In the genomic region with DNA sequence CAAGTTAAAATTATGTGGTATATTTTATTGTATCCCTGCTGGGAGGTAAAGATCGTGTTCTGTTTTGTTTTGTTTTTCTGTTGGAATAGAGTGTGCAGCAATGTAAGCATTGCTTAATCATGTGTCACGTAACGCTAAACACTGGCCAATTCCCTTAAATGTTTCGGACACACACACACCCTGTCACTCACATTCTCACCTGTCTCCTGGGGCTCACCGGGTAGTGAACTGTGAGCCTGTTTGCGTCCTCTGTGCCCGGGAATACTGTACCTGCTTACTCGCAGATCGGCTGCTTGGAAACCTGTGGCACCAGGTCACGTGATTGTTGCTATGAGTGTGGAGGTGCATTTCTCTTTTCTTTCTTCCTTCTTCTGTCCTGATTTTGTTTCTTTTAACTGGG, we compare ENCODE assay signal across 12 cellular contexts.
A peak's percentile ranks its signal among the peaks of the same experiment; 100 is the strongest.
DNase-seq lines count a peak whose midpoint lies in the region; ATAC-seq and TF ChIP-seq lines count a peak whose summit lies in the region.
"Had no signal": no experiment of that assay in that cellular context is flagged by ENCODE, and none has a peak within 500 bp of the region (broad histone marks: within the 10 kb centered on the region; RNA-seq: fewer than 3 reads in every experiment).

No MANE protein-coding gene starts in this region.

- H3K9me3 Mint-ChIP-seq in WTC11: no peaks in the 10 kb centered on the region
- H3K9me3 Mint-ChIP-seq: activated T-cell treated with anti-CD3 and anti-CD28 coated beads, Interleukin-2, amount 50 U/mL, for 72 hours; memory B cell had no signal

- H3K4me3 Mint-ChIP-seq in WTC11: no peak overlapping the region
- H3K4me3 Mint-ChIP-seq: activated T-cell treated with anti-CD3 and anti-CD28 coated beads, Interleukin-2, amount 50 U/mL, for 72 hours; memory B cell had no signal

- no peaks in the 10 kb centered on the region; the same call in 1 of the 2 replicates for H3K36me3 Mint-ChIP-seq in WTC11

- no peak for TF ChIP-seq POLR2A in stomach (IDR thresholded peaks at IDR 0.05)

- peak overlapping the region; percentile 72 for H3K27ac ChIP-seq in MM.1S (ENCODE audit: low read length)
- peak overlapping the region; percentile 58 to 71 (median 61) for H3K27ac ChIP-seq in stomach
- H3K27ac ChIP-seq in OCI-LY7 (ENCODE audit: low read depth, low read length, poor library complexity, severe bottlenecking): no peak overlapping the region

- WGBS in stomach, 5 donors: 36 to 59% (median 49%) methylated on average over 10 of the region's 10 CpGs

- H3K4me3 ChIP-seq in MM.1S (ENCODE audit: low read length) (no peak overlapping the region), stomach (no peak overlapping the region), OCI-LY7 (ENCODE audit: low read depth, low read length, poor library complexity, severe bottlenecking) (no peak overlapping the region)

- H3K9me2 ChIP-seq in MM.1S (replicated peaks; ENCODE audit: insufficient read depth, low read length): no peaks in the 10 kb centered on the region
- H3K9me2 ChIP-seq in OCI-LY7 (ENCODE audit: insufficient read depth, low read length): no peaks in the 10 kb centered on the region

- H3K4me1 ChIP-seq in MM.1S (ENCODE audit: low read length) (peaks cover 11% of the 10 kb centered on the region; the same call in 1 of the 2 replicates), stomach (peaks cover 0 to 23% (median 8%) of the 10 kb centered on the region in 4 donors), OCI-LY7 (ENCODE audit: insufficient read depth, low read length, poor library complexity, severe bottlenecking) (no peaks in the 10 kb centered on the region)

- H3K27me3 Mint-ChIP-seq in WTC11 (ENCODE audit: low read depth): no peaks in the 10 kb centered on the region
- H3K27me3 Mint-ChIP-seq: memory B cell had no signal

- H3K9ac ChIP-seq in MM.1S (ENCODE audit: low read length): peak overlapping the region; percentile 33; the same call in 1 of the 2 replicates

- BruUV-seq in OCI-LY7 (replicated peaks; lab: Mats Ljungman, UMichigan): no TSS peak

- peaks cover 17% of the 10 kb centered on the region for H3K4me1 Mint-ChIP-seq in WTC11
- H3K4me1 Mint-ChIP-seq: memory B cell had no signal

- TF ChIP-seq CTCF in MM.1S (IDR thresholded peaks at IDR 0.05; ENCODE audit: low read length): no peak
- no peak for TF ChIP-seq CTCF in WTC11 (IDR thresholded peaks at IDR 0.05)
- TF ChIP-seq CTCF in stomach (IDR thresholded peaks at IDR 0.05): no peak
- TF ChIP-seq CTCF in OCI-LY7 (conservative IDR thresholded peaks at IDR 0.05; ENCODE audit: low read length): no peak

- ATAC-seq in WTC11: no peak
- ATAC-seq: activated T-cell treated with anti-CD3 and anti-CD28 coated beads, Interleukin-2, amount 50 U/mL, for 72 hours had no signal

- H3K79me2 ChIP-seq in MM.1S (ENCODE audit: low read length) (no peaks in the 10 kb centered on the region), OCI-LY7 (ENCODE audit: insufficient read depth, low read depth, low read length) (no peaks in the 10 kb centered on the region)

- peak overlapping the region; percentile 63; the same call in 1 of the 2 replicates for H2AFZ ChIP-seq in MM.1S (ENCODE audit: low read length)
- no peak overlapping the region for H2AFZ ChIP-seq in OCI-LY7 (ENCODE audit: low read length)

- H3K4me2 ChIP-seq in MM.1S (ENCODE audit: low read depth, low read length) (peak overlapping the region; percentile 29; the same call in 1 of the 2 replicates), OCI-LY7 (ENCODE audit: low read length) (no peak overlapping the region)

- H3F3A ChIP-seq in MM.1S (ENCODE audit: insufficient read depth, low read length): peaks cover 5% of the 10 kb centered on the region

- CTCF ChIA-PET in WTC11 (lab: Charles Lee) (no interaction called here), OCI-LY7 (lab: Charles Lee; ENCODE audit: unreplicated experiment) (no interaction called here)

- intact Hi-C loops in stomach (cut with DNase I; ENCODE audit: low total_unique reads) (no loop called here), OCI-LY7 (cut with micrococcal nuclease; ENCODE audit: unreplicated experiment) (loop anchor here (10.0 kb wide), 1 partner anchor 318 kb away; no protein-coding TSS in a partner anchor)

- H3K27ac Mint-ChIP-seq in WTC11: peak overlapping the region; percentile 79
- H3K27ac Mint-ChIP-seq: activated T-cell treated with anti-CD3 and anti-CD28 coated beads, Interleukin-2, amount 50 U/mL, for 72 hours; memory B cell had no signal

- H4K20me1 ChIP-seq in MM.1S (ENCODE audit: insufficient read depth, low read length) (no peaks in the 10 kb centered on the region), OCI-LY7 (ENCODE audit: insufficient read depth, low read length) (no peaks in the 10 kb centered on the region)

- POLR2A ChIA-PET in WTC11 (lab: Charles Lee): no interaction called here
- POLR2A ChIA-PET in OCI-LY7 (lab: Charles Lee): interaction anchor here (1.1 kb wide), 1 partner anchor 15 kb away, joined by 3 read pairs; no protein-coding TSS in a partner anchor

- no peaks in the 10 kb centered on the region for H3K9me3 ChIP-seq in MM.1S (replicated peaks; ENCODE audit: insufficient read depth, low read length)
- H3K9me3 ChIP-seq in stomach: no peaks in the 10 kb centered on the region
- H3K9me3 ChIP-seq in OCI-LY7 (ENCODE audit: low read length): no peaks in the 10 kb centered on the region

- H3K27me3 ChIP-seq in MM.1S (replicated peaks; ENCODE audit: insufficient read depth, low read length): no peaks in the 10 kb centered on the region
- no peaks in the 10 kb centered on the region for H3K27me3 ChIP-seq in stomach

- H3K36me3 ChIP-seq in MM.1S (replicated peaks; ENCODE audit: insufficient read depth, low read length) (no peaks in the 10 kb centered on the region), stomach (peaks cover 3 to 55% (median 40%) of the 10 kb centered on the region in 4 donors), OCI-LY7 (ENCODE audit: insufficient read depth, low read length) (peaks cover 57% of the 10 kb centered on the region)

- no peak for TF ChIP-seq EP300 in stomach (IDR thresholded peaks at IDR 0.05)

- DNase-seq in MM.1S (no peak), WTC11 (ENCODE audit: low spot score) (no peak), kidney tubule cell (ENCODE audit: low spot score) (peak; percentile 68), stomach (peak; percentile 58), SIG-M5 treated with dmso at 0.1 percent for 504 hours (lab: John Stamatoyannopoulos, UW; ENCODE audit: unreplicated experiment) (no peak), NCI-H526 treated with DMSO at 0.1 percent for 48 hours (lab: John Stamatoyannopoulos, UW) (no peak), OCI-LY7 (ENCODE audit: low spot score) (no peak)
- no peak for DNase-seq in activated naive CD4-positive, alpha-beta T cell treated with Interleukin-2 at 50 U/mL for 16 hours
- DNase-seq: activated T-cell treated with anti-CD3 and anti-CD28 coated beads, Interleukin-2, amount 50 U/mL, for 72 hours; central memory CD4-positive, alpha-beta T cell; NCI-H1930 had no signal

TF ChIP-seq in WTC11, 78 proteins besides CTCF, POLR2A, EP300 and RAD21 (continues in another document):
- no peak for TF ChIP-seq CBFB (CRISPR knock-in tag; IDR thresholded peaks at IDR 0.05; ENCODE audit: low read depth)
- TF ChIP-seq, protein P1, sequence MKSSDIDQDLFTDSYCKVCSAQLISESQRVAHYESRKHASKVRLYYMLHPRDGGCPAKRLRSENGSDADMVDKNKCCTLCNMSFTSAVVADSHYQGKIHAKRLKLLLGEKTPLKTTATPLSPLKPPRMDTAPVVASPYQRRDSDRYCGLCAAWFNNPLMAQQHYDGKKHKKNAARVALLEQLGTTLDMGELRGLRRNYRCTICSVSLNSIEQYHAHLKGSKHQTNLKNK (CRISPR knock-in tag; IDR thresholded peaks at IDR 0.05): no peak
- no peak for TF ChIP-seq NFATC4 (CRISPR knock-in tag; IDR thresholded peaks at IDR 0.05)
- no peak for TF ChIP-seq PRDM15 (CRISPR knock-in tag; IDR thresholded peaks at IDR 0.05)
- TF ChIP-seq E2F5 (CRISPR knock-in tag; IDR thresholded peaks at IDR 0.05): no peak

Comparison
In these comparisons a context has a peak if more than half of its experiments do, and no peak if none do; other contexts are left out.
1. DNase-seq: peak in kidney tubule cell (single experiment) and stomach (single experiment); none in MM.1S (single experiment), WTC11 (single experiment), SIG-M5 treated with dmso at 0.1 percent for 504 hours (single experiment), NCI-H526 treated with DMSO at 0.1 percent for 48 hours (single experiment), OCI-LY7 (single experiment) and activated naive CD4-positive, alpha-beta T cell treated with Interleukin-2 at 50 U/mL for 16 hours (single experiment).